8 cellular contexts compared by ENCODE assay signal in genomic region chr15:80695911-80696651, GRCh38. TPM values are rescaled to one million over a fixed set of nuclear protein-coding genes. Genes with fewer than 3 reads are reported as not detected.
DNase-seq lines count a peak whose midpoint lies in the region; ATAC-seq and TF ChIP-seq lines count a peak whose summit lies in the region.

No MANE protein-coding gene starts in this region.

- H3K27ac ChIP-seq in ascending aorta (peak overlapping the region in 1 of 2 donors; percentile 44), iPS-18a (ENCODE audit: low read length) (no peak overlapping the region), smooth muscle cell (ENCODE audit: low read depth) (no peak overlapping the region)

- peak overlapping the region; percentile 98 for H3K4me2 ChIP-seq in smooth muscle cell

- H3K4me3 ChIP-seq in ascending aorta (peak overlapping the region; percentile 80 to 82), iPS-18a (ENCODE audit: low read length) (peak overlapping the region; percentile 76), smooth muscle cell (peak overlapping the region; percentile 63)

- ATAC-seq in GM21447 (IDR thresholded peaks at IDR 0.05; ENCODE audit: unreplicated experiment) = peak; percentile 26
- no peak for ATAC-seq in HG03108 (IDR thresholded peaks at IDR 0.05; ENCODE audit: unreplicated experiment)

- H2AFZ ChIP-seq in smooth muscle cell (ENCODE audit: low read depth) = peak overlapping the region; percentile 71

- intact Hi-C loops in ascending aorta (cut with DNase I) = loop anchor here (2.0 to 10.0 kb wide), 4 partner anchors 129 to 1349 kb away; partner anchors contain the start of gene MEX3B

- H3K9ac ChIP-seq in iPS-18a (ENCODE audit: low read length) = peak overlapping the region; percentile 52
- H3K9ac ChIP-seq in smooth muscle cell (ENCODE audit: low read depth) = no peak overlapping the region

- peaks cover 39% of the 10 kb centered on the region for H4K20me1 ChIP-seq in smooth muscle cell (ENCODE audit: low read depth)

- H3K4me1 ChIP-seq in ascending aorta (peaks cover 0 to 10% of the 10 kb centered on the region in 2 donors), iPS-18a (ENCODE audit: control insufficient read depth, low read depth, low read length) (peaks cover 15% of the 10 kb centered on the region), smooth muscle cell (ENCODE audit: low read depth) (no peaks in the 10 kb centered on the region)

- no peaks in the 10 kb centered on the region for H3K9me3 ChIP-seq in ascending aorta
- no peaks in the 10 kb centered on the region for H3K9me3 ChIP-seq in iPS-18a (ENCODE audit: control insufficient read depth, low read depth, low read length)
- no peaks in the 10 kb centered on the region for H3K9me3 ChIP-seq in smooth muscle cell (replicated peaks; ENCODE audit: low read depth)

- 6% methylated on average over 37 of the region's 43 CpGs for WGBS in smooth muscle cell (ENCODE audit: low lambda C conversion rate)

- peak in 1 of 3 experiments; percentile 17 for TF ChIP-seq CTCF in ascending aorta (IDR thresholded peaks at IDR 0.05)
- no peak for TF ChIP-seq CTCF in smooth muscle cell (IDR thresholded peaks at IDR 0.05; ENCODE audit: borderline replicate concordance, insufficient read depth, poor library complexity, severe bottlenecking)

- H3K36me3 ChIP-seq in ascending aorta (no peaks in the 10 kb centered on the region), iPS-18a (ENCODE audit: control insufficient read depth, low read depth, low read length) (no peaks in the 10 kb centered on the region), smooth muscle cell (ENCODE audit: low read depth) (no peaks in the 10 kb centered on the region)

- no peaks in the 10 kb centered on the region for H3F3A ChIP-seq in smooth muscle cell (ENCODE audit: low read depth)

- no peaks in the 10 kb centered on the region for H3K27me3 ChIP-seq in ascending aorta
- H3K27me3 ChIP-seq in iPS-18a (ENCODE audit: control insufficient read depth, insufficient read depth, low read length) = peaks cover 32% of the 10 kb centered on the region
- no peaks in the 10 kb centered on the region for H3K27me3 ChIP-seq in smooth muscle cell (ENCODE audit: low read depth)

- peaks cover 8% of the 10 kb centered on the region for H3K79me2 ChIP-seq in smooth muscle cell (ENCODE audit: low read depth)

- DNase-seq in AG08396 (ENCODE audit: low spot score) (peak; percentile 53), ascending aorta (ENCODE audit: low spot score in 2 of 2) (no peak), smooth muscle cell (lab: John Stamatoyannopoulos, UW; ENCODE audit: unreplicated experiment) (no peak), COLO829 (ENCODE audit: low spot score) (no peak)

TF ChIP-seq in PFSK-1, 5 proteins besides CTCF, POLR2A, EP300 and RAD21:
- TF ChIP-seq REST (IDR thresholded peaks at IDR 0.05; ENCODE audit: insufficient read depth in 1 of 2, low read depth in 2 of 2, low read length in 2 of 2) = no peak
- peak; percentile 37; the same call in 1 of the 2 replicates for TF ChIP-seq SIN3A (IDR thresholded peaks at IDR 0.05; ENCODE audit: borderline replicate concordance, insufficient read depth, low read length)

RNA-seq across cellular contexts. Expression of gene ABHD17C, which starts 1.0 kb away (rescaled TPM):
- polyA plus RNA-seq in PFSK-1 (2012; ENCODE audit: insufficient read length, low read depth) = 33.4 TPM
- total RNA-seq in ascending aorta (0.96 TPM), smooth muscle cell (3.0 and 3.1 TPM in 2 replicates)
- 4.1 and 6.3 TPM in 2 replicates for polyA plus RNA-seq in smooth muscle cell
